Comparison of ENCODE assay signal across 18 cellular contexts in the genomic region with DNA sequence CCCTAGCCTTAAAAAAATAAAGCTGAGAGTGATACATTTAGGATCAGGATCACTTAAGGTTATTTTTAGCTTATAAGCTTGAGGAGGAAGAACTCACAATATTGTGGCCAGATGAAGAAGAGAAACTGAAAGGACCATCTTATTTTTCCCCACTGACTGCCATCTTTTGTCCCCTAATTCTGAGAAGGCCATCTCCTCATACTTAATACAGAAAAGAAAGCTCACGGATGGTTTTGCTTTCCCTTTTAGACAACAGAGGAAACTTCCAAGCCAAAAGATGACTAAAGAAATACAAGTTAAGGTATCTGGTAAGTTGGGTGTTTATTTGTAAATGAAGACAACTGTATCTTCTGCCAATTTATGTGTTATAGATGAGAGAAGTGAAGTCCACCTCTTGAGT. TPM values are rescaled to one million over a fixed set of nuclear protein-coding genes. Genes with fewer than 3 reads are reported as not detected.
DNase-seq lines count a peak whose midpoint lies in the region; ATAC-seq lines count a peak whose summit lies in the region.
"Had no signal": no experiment of that assay in that cellular context is flagged by ENCODE, and none has a peak within 500 bp of the region (broad histone marks: within the 10 kb centered on the region; RNA-seq: fewer than 3 reads in every experiment).

No MANE protein-coding gene starts in this region.

- H3K36me3 Mint-ChIP-seq in activated naive CD4-positive, alpha-beta T cell treated with anti-CD3 and anti-CD28 coated beads for 36 hours (ENCODE audit: low read depth) = peaks cover 30% of the 10 kb centered on the region
- peaks cover 58% of the 10 kb centered on the region for H3K36me3 Mint-ChIP-seq in T-helper 1 cell treated with Interleukin-12 subunit alpha and Interleukin-12 subunit beta and Interleukin-4 antibody, amounts not matched to agents 30 μg/mL and 1 μg/mL, for 36 hours (ENCODE audit: low read depth)
- peaks cover 78% of the 10 kb centered on the region for H3K36me3 Mint-ChIP-seq in central memory CD8-positive, alpha-beta T cell (ENCODE audit: insufficient read depth)

- CTCF ChIA-PET in activated naive CD4-positive, alpha-beta T cell treated with anti-CD3 and anti-CD28 coated beads for 36 hours (lab: Charles Lee) = interaction anchor here (1.0 to 2.1 kb wide), 4 partner anchors 19 to 371 kb away, joined by 4 to 11 read pairs (median 4); a partner anchor contains a TSS

- no peaks in the 10 kb centered on the region for H3K9me3 Mint-ChIP-seq in activated naive CD4-positive, alpha-beta T cell treated with anti-CD3 and anti-CD28 coated beads for 36 hours
- no peaks in the 10 kb centered on the region for H3K9me3 Mint-ChIP-seq in T-helper 1 cell treated with Interleukin-12 subunit alpha and Interleukin-12 subunit beta and Interleukin-4 antibody, amounts not matched to agents 30 μg/mL and 1 μg/mL, for 36 hours
- H3K9me3 Mint-ChIP-seq in central memory CD8-positive, alpha-beta T cell = no peaks in the 10 kb centered on the region
- H3K9me3 Mint-ChIP-seq in stimulated activated naive CD8-positive, alpha-beta T cell treated with anti-CD3 and anti-CD28 coated beads, Interleukin-15, amount 100 ng/mL, for 72 hours = no peaks in the 10 kb centered on the region

- no peak for ATAC-seq in central memory CD8-positive, alpha-beta T cell (replicated peaks; ENCODE audit: extremely low read depth, poor library complexity, severe bottlenecking)
- ATAC-seq in stimulated activated naive CD8-positive, alpha-beta T cell treated with anti-CD3 and anti-CD28 coated beads, Interleukin-15, amount 100 ng/mL, for 72 hours = no peak
- ATAC-seq in GM18858 (IDR thresholded peaks at IDR 0.05; ENCODE audit: unreplicated experiment) = no peak

- no peaks in the 10 kb centered on the region for H3K27me3 Mint-ChIP-seq in activated naive CD4-positive, alpha-beta T cell treated with anti-CD3 and anti-CD28 coated beads for 36 hours (ENCODE audit: low read depth)
- H3K27me3 Mint-ChIP-seq in T-helper 1 cell treated with Interleukin-12 subunit alpha and Interleukin-12 subunit beta and Interleukin-4 antibody, amounts not matched to agents 30 μg/mL and 1 μg/mL, for 36 hours (ENCODE audit: low read depth) = no peaks in the 10 kb centered on the region
- H3K27me3 Mint-ChIP-seq in central memory CD8-positive, alpha-beta T cell = no peaks in the 10 kb centered on the region
- no peaks in the 10 kb centered on the region for H3K27me3 Mint-ChIP-seq in stimulated activated naive CD8-positive, alpha-beta T cell treated with anti-CD3 and anti-CD28 coated beads, Interleukin-15, amount 100 ng/mL, for 72 hours

- H3K4me3 Mint-ChIP-seq in activated naive CD4-positive, alpha-beta T cell treated with anti-CD3 and anti-CD28 coated beads for 36 hours = no peak overlapping the region
- H3K4me3 Mint-ChIP-seq in T-helper 1 cell treated with Interleukin-12 subunit alpha and Interleukin-12 subunit beta and Interleukin-4 antibody, amounts not matched to agents 30 μg/mL and 1 μg/mL, for 36 hours = peak overlapping the region; percentile 58
- H3K4me3 Mint-ChIP-seq in central memory CD8-positive, alpha-beta T cell = no peak overlapping the region
- peak overlapping the region; percentile 18 to 50 for H3K4me3 Mint-ChIP-seq in stimulated activated naive CD8-positive, alpha-beta T cell treated with anti-CD3 and anti-CD28 coated beads, Interleukin-15, amount 100 ng/mL, for 72 hours

- H3K4me1 Mint-ChIP-seq in activated naive CD4-positive, alpha-beta T cell treated with anti-CD3 and anti-CD28 coated beads for 36 hours (ENCODE audit: low read depth) = peaks cover 13% of the 10 kb centered on the region
- peaks cover 21% of the 10 kb centered on the region for H3K4me1 Mint-ChIP-seq in T-helper 1 cell treated with Interleukin-12 subunit alpha and Interleukin-12 subunit beta and Interleukin-4 antibody, amounts not matched to agents 30 μg/mL and 1 μg/mL, for 36 hours (ENCODE audit: low read depth)
- H3K4me1 Mint-ChIP-seq in central memory CD8-positive, alpha-beta T cell = peaks cover 12% of the 10 kb centered on the region
- H3K4me1 Mint-ChIP-seq in stimulated activated naive CD8-positive, alpha-beta T cell treated with anti-CD3 and anti-CD28 coated beads, Interleukin-15, amount 100 ng/mL, for 72 hours = peaks cover 13% of the 10 kb centered on the region

- intact Hi-C loops in activated naive CD4-positive, alpha-beta T cell treated with anti-CD3 and anti-CD28 coated beads for 36 hours (cut with micrococcal nuclease) = no loop called here

- DNase-seq in activated naive CD4-positive, alpha-beta T cell treated with anti-CD3 and anti-CD28 coated beads for 36 hours = no peak
- no peak for DNase-seq in activated naive CD4-positive, alpha-beta T cell treated with anti-CD3 and anti-CD28 coated beads, Interleukin-2, amount 50 U/mL, for 16 hours
- no peak for DNase-seq in central memory CD8-positive, alpha-beta T cell (ENCODE audit: low spot score in 2 of 2)
- DNase-seq in stimulated activated naive CD8-positive, alpha-beta T cell treated with anti-CD3 and anti-CD28 coated beads, Interleukin-15, amount 100 ng/mL, for 72 hours = no peak
- DNase-seq in HK-2 (ENCODE audit: unreplicated experiment) (no peak), NCI-H1694 treated with DMSO at 0.1 percent for 48 hours (lab: John Stamatoyannopoulos, UW) (no peak)
- DNase-seq: ACHN; aorta; GOT3; hippocampal formation; Karpas-422; kidney glomerular epithelial cell; NCI-H1436; NCI-H2227 treated with DMSO at 0.1 percent for 48 hours; NK-92 treated with Interleukin-12 subunit alpha and Interleukin-12 subunit beta, amount 100 ng/mL, for 24 hours; RPMI8226 had no signal

- H3K27ac Mint-ChIP-seq in activated naive CD4-positive, alpha-beta T cell treated with anti-CD3 and anti-CD28 coated beads for 36 hours = peak overlapping the region; percentile 79
- H3K27ac Mint-ChIP-seq in T-helper 1 cell treated with Interleukin-12 subunit alpha and Interleukin-12 subunit beta and Interleukin-4 antibody, amounts not matched to agents 30 μg/mL and 1 μg/mL, for 36 hours = peak overlapping the region; percentile 84
- peak overlapping the region; percentile 82 for H3K27ac Mint-ChIP-seq in central memory CD8-positive, alpha-beta T cell (ENCODE audit: low read depth)
- H3K27ac Mint-ChIP-seq in stimulated activated naive CD8-positive, alpha-beta T cell treated with anti-CD3 and anti-CD28 coated beads, Interleukin-15, amount 100 ng/mL, for 72 hours = peak overlapping the region; percentile 78 to 85

RNA-seq across cellular contexts. Expression of a gene that starts 36.4 kb away (rescaled TPM):
- 100 to 1,000 TPM; 119 to 126 TPM for total RNA-seq in activated naive CD4-positive, alpha-beta T cell treated with anti-CD3 and anti-CD28 coated beads for 36 hours

Comparison
In these comparisons a context has a peak if more than half of its experiments do, and no peak if none do; other contexts are left out.
1. H3K4me3 Mint-ChIP-seq: peak in T-helper 1 cell treated with Interleukin-12 subunit alpha and Interleukin-12 subunit beta and Interleukin-4 antibody, amounts not matched to agents 30 μg/mL and 1 μg/mL, for 36 hours (single experiment) and stimulated activated naive CD8-positive, alpha-beta T cell treated with anti-CD3 and anti-CD28 coated beads, Interleukin-15, amount 100 ng/mL, for 72 hours (2 of 2); none in activated naive CD4-positive, alpha-beta T cell treated with anti-CD3 and anti-CD28 coated beads for 36 hours (single experiment) and central memory CD8-positive, alpha-beta T cell (single experiment).
2. Peak in every context shown above with its lines, with median percentiles within 50 percentile points of each other: H3K27ac Mint-ChIP-seq.